13 cellular contexts compared by ENCODE assay signal in genomic region chr10:665579-666091, GRCh38. TPM values are rescaled to one million over a fixed set of nuclear protein-coding genes. Genes with fewer than 3 reads are reported as not detected.
DNase-seq lines count a peak whose midpoint lies in the region; TF ChIP-seq lines count a peak whose summit lies in the region.
"Had no signal": no experiment of that assay in that cellular context is flagged by ENCODE, and none has a peak within 500 bp of the region (broad histone marks: within the 10 kb centered on the region; RNA-seq: fewer than 3 reads in every experiment).

No MANE protein-coding gene starts in this region.

- H3K36me3 ChIP-seq in right atrium auricular region: no peaks in the 10 kb centered on the region
- H3K36me3 ChIP-seq: BLaER1 treated with 17β-estradiol and CSF1 and Interleukin-3, amounts not matched to agents 10 nM and 100 nM; suprapubic skin had no signal

- intact Hi-C loops in posterior vena cava (cut with DNase I): loop anchor here in 1 of 2 donors (10.0 kb wide), 1 partner anchor 119 kb away; no protein-coding TSS in a partner anchor

- H3K4me3 ChIP-seq in right atrium auricular region: peak overlapping the region; percentile 17 to 43
- H3K4me3 ChIP-seq: BLaER1 treated with 17β-estradiol and CSF1 and Interleukin-3, amounts not matched to agents 10 nM and 100 nM; suprapubic skin had no signal

- DNase-seq in right atrium auricular region (ENCODE audit: low spot score) (peak; percentile 76), posterior vena cava (ENCODE audit: low spot score) (peak; percentile 89), ureter (ENCODE audit: low spot score) (no peak), GOT3 (lab: John Stamatoyannopoulos, UW) (no peak), SW 1271 (lab: John Stamatoyannopoulos, UW) (no peak), SKM-1 (lab: John Stamatoyannopoulos, UW; ENCODE audit: unreplicated experiment) (no peak)
- DNase-seq: activated CD8-positive, alpha-beta memory T cell treated with anti-CD3 and anti-CD28 coated beads, Interleukin-2, amount 10 ng/mL, durations not matched to agents 7 days and 5 days; KBM-7; NCI-H2029 treated with DMSO at 0.1 percent for 48 hours had no signal

- TF ChIP-seq CTCF in C4-2B (conservative IDR thresholded peaks at IDR 0.05) (no peak), right atrium auricular region (IDR thresholded peaks at IDR 0.05) (no peak)

- H3K27me3 ChIP-seq in right atrium auricular region: no peaks in the 10 kb centered on the region
- H3K27me3 ChIP-seq: suprapubic skin had no signal

- peak overlapping the region; percentile 51 for H3K27ac ChIP-seq in C4-2B
- H3K27ac ChIP-seq in angular gyrus (ENCODE audit: low read depth, low read length): peak overlapping the region; percentile 19
- H3K27ac ChIP-seq in right atrium auricular region: peak overlapping the region in 1 of 2 donors; percentile 65
- H3K27ac ChIP-seq: BLaER1 treated with 17β-estradiol and CSF1 and Interleukin-3, amounts not matched to agents 10 nM and 100 nM; suprapubic skin had no signal

- H3K9me3 ChIP-seq in right atrium auricular region: no peaks in the 10 kb centered on the region
- H3K9me3 ChIP-seq: suprapubic skin had no signal

- H3K4me1 ChIP-seq in right atrium auricular region: peaks cover 0 to 38% of the 10 kb centered on the region in 2 donors

RNA-seq across cellular contexts. Expression of gene DIP2C, which starts 23.8 kb away (rescaled TPM):
- total RNA-seq in right atrium auricular region (10 to 100 TPM; 21.1 to 23.8 TPM), posterior vena cava (10 to 100 TPM; 39.3 to 45.6 TPM), ureter (26.8 TPM)

Comparison
In these comparisons a context has a peak if more than half of its experiments do, and no peak if none do; other contexts are left out.
1. DNase-seq: peak in right atrium auricular region (single experiment) and posterior vena cava (single experiment); none in ureter (single experiment), GOT3 (single experiment), SW 1271 (0 of 2) and SKM-1 (single experiment).